16 cellular contexts compared by ENCODE assay signal in the genomic region with DNA sequence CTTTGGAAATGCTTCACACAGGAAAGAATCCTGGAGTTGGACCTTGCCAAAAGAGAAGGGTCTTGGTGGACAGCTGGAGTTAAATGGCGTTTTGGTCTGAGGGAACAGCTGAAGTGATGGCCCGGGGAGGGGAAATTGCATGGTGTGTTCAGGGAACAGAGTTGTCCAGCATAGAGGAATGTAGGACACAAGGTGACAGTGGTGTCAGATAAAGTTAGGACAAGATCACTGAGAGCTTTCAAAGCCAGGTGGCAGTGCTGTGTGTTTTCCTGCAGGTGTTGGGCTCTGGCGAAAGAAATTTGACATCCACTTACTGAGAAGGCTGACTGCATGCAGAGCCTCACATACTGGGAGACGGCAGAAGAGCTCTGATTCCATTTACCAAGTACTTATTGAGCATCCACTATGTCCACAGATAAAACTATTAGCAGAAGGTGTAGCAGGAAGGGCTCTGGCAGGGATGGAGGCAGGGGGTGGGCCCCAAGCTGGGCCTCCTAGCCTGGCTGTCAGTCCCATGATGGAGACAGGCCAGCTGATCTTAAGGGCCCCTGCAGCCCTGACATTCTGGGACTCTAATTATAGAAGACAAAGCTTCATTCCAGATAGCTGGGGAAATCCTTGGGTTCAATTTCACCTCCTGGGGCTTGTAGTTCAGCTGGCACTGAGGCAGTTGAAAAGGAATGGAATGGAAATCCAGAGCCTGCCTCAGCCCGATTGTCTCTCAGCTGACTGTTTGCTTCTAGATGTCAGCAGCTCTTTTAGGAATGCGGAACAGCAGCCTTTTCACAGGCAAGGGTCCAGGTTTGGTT.
DNase-seq lines count a peak whose midpoint lies in the region; ATAC-seq and TF ChIP-seq lines count a peak whose summit lies in the region.
"Had no signal": no experiment of that assay in that cellular context is flagged by ENCODE, and none has a peak within 500 bp of the region (broad histone marks: within the 10 kb centered on the region; RNA-seq: fewer than 3 reads in every experiment).

No MANE protein-coding gene starts in this region.

- ATAC-seq in activated CD8-positive, alpha-beta memory T cell treated with anti-CD3 and anti-CD28 coated beads, Interleukin-2, amount 10 ng/mL, durations not matched to agents 7 days and 5 days, result no peak
- ATAC-seq in T-cell (replicated peaks in 1 of 4), result no peak

- H3K9ac ChIP-seq in endodermal cell (ENCODE audit: extremely low read depth, low read length, poor library complexity, severe bottlenecking), result no peak overlapping the region
- no peak overlapping the region for H3K9ac ChIP-seq in liver (ENCODE audit: low read depth in 1 of 2, low read length in 2 of 2)
- no peak overlapping the region for H3K9ac ChIP-seq in subcutaneous abdominal adipose tissue (ENCODE audit: low read length in 5 of 5)

- H3K9me3 Mint-ChIP-seq in activated CD8-positive, alpha-beta memory T cell treated with anti-CD3 and anti-CD28 coated beads, Interleukin-2, amount 10 ng/mL, durations not matched to agents 7 days and 5 days (ENCODE audit: low read depth), result no peaks in the 10 kb centered on the region
- H3K9me3 Mint-ChIP-seq in endodermal cell (peaks cover 38% of the 10 kb centered on the region), T-cell (no peaks in the 10 kb centered on the region)
- no peaks in the 10 kb centered on the region for H3K9me3 Mint-ChIP-seq in activated naive CD4-positive, alpha-beta T cell treated with anti-CD3 and anti-CD28 coated beads, Interleukin-2, amount 10 ng/mL, durations not matched to agents 7 days and 5 days
- H3K9me3 Mint-ChIP-seq: activated CD4-positive, alpha-beta T cell treated with anti-CD3 and anti-CD28 coated beads, Interleukin-2, amount 10 ng/mL, durations not matched to agents 24 days and 14 days; T-helper 2 cell treated with Interferon-gamma antibody and Interleukin-4, amounts not matched to agents 5 μg/mL and 100 μg/mL, for 36 hours had no signal

- CTCF ChIA-PET in activated CD8-positive, alpha-beta memory T cell treated with anti-CD3 and anti-CD28 coated beads, Interleukin-2, amount 10 ng/mL, durations not matched to agents 7 days and 5 days (lab: Charles Lee), result no interaction called here
- CTCF ChIA-PET in T-cell (lab: Charles Lee), result no interaction called here
- CTCF ChIA-PET in activated naive CD4-positive, alpha-beta T cell treated with anti-CD3 and anti-CD28 coated beads, Interleukin-2, amount 10 ng/mL, durations not matched to agents 7 days and 5 days (lab: Charles Lee), result no interaction called here

- no peaks in the 10 kb centered on the region for H3K27me3 ChIP-seq in endodermal cell (ENCODE audit: control insufficient read depth, insufficient read depth, low read length, poor library complexity, severe bottlenecking)
- H3K27me3 ChIP-seq in liver (ENCODE audit: control insufficient read depth in 4 of 4, insufficient read depth in 4 of 4, low read length in 3 of 4), result no peaks in the 10 kb centered on the region
- H3K27me3 ChIP-seq in subcutaneous abdominal adipose tissue (ENCODE audit: control insufficient read depth in 5 of 5, insufficient read depth in 4 of 5, low read length in 5 of 5), result peaks cover 0 to 10% (median 0%) of the 10 kb centered on the region in 5 donors
- H3K27me3 ChIP-seq in transverse colon, result no peaks in the 10 kb centered on the region
- H3K27me3 ChIP-seq: testis had no signal

- H3K27ac ChIP-seq in endodermal cell (ENCODE audit: low read depth, low read length), result no peak overlapping the region
- no peak overlapping the region for H3K27ac ChIP-seq in liver (ENCODE audit: low read depth in 1 of 2, low read length in 2 of 2)
- H3K27ac ChIP-seq in subcutaneous abdominal adipose tissue (ENCODE audit: low read depth, low read length), result peak overlapping the region; percentile 3
- no peak overlapping the region for H3K27ac ChIP-seq in transverse colon
- H3K27ac ChIP-seq: testis had no signal

- DNase-seq in activated CD8-positive, alpha-beta memory T cell treated with anti-CD3 and anti-CD28 coated beads, Interleukin-2, amount 10 ng/mL, durations not matched to agents 7 days and 5 days, result peak; percentile 8
- no peak for DNase-seq in activated CD8-positive, alpha-beta memory T cell treated with anti-CD3 and anti-CD28 coated beads, Interleukin-2, amount 50 U/mL, for 48 hours
- DNase-seq in endodermal cell (peak; percentile 62), transverse colon (no peak), T-cell (no peak)
- DNase-seq in activated naive CD4-positive, alpha-beta T cell treated with anti-CD3 and anti-CD28 coated beads, Interleukin-2, amount 10 ng/mL, durations not matched to agents 7 days and 5 days, result no peak
- DNase-seq: activated CD4-positive, alpha-beta T cell treated with anti-CD3 and anti-CD28 coated beads, Interleukin-2, amount 10 ng/mL, durations not matched to agents 24 days and 14 days; anterior cingulate cortex; DMS 273 treated with DMSO at 0.1 percent for 48 hours; NCI-H1417; stimulated activated CD4-positive, alpha-beta T cell treated with anti-CD3 and anti-CD28 coated beads, Interleukin-12 subunit alpha, Interleukin-12 subunit beta, amount 100 ng/mL, for 4 hours; testis had no signal

- H3K9me3 ChIP-seq in endodermal cell (ENCODE audit: control insufficient read depth, low read length), result no peaks in the 10 kb centered on the region
- no peaks in the 10 kb centered on the region for H3K9me3 ChIP-seq in liver (ENCODE audit: control insufficient read depth in 4 of 4, low read length in 3 of 4)
- H3K9me3 ChIP-seq in subcutaneous abdominal adipose tissue (ENCODE audit: control insufficient read depth in 5 of 5, low read length in 5 of 5), result no peaks in the 10 kb centered on the region
- H3K9me3 ChIP-seq in transverse colon, result no peaks in the 10 kb centered on the region
- H3K9me3 ChIP-seq: testis had no signal

- H3K36me3 ChIP-seq in endodermal cell (ENCODE audit: control insufficient read depth, insufficient read depth, low read length), result no peaks in the 10 kb centered on the region
- H3K36me3 ChIP-seq in liver (ENCODE audit: control insufficient read depth in 4 of 4, insufficient read depth in 3 of 4, low read depth in 1 of 4, low read length in 3 of 4), result no peaks in the 10 kb centered on the region
- no peaks in the 10 kb centered on the region for H3K36me3 ChIP-seq in subcutaneous abdominal adipose tissue (ENCODE audit: control insufficient read depth in 5 of 5, insufficient read depth in 5 of 5, low read length in 5 of 5)
- no peaks in the 10 kb centered on the region for H3K36me3 ChIP-seq in transverse colon

- TF ChIP-seq POLR2A in transverse colon (IDR thresholded peaks at IDR 0.05), result no peak

- peaks cover 8% of the 10 kb centered on the region for H3K27me3 Mint-ChIP-seq in activated CD8-positive, alpha-beta memory T cell treated with anti-CD3 and anti-CD28 coated beads, Interleukin-2, amount 10 ng/mL, durations not matched to agents 7 days and 5 days
- H3K27me3 Mint-ChIP-seq in endodermal cell (ENCODE audit: insufficient read depth), result no peaks in the 10 kb centered on the region
- H3K27me3 Mint-ChIP-seq in T-cell, result peaks cover 0 to 12% of the 10 kb centered on the region in 2 donors
- H3K27me3 Mint-ChIP-seq in activated naive CD4-positive, alpha-beta T cell treated with anti-CD3 and anti-CD28 coated beads, Interleukin-2, amount 10 ng/mL, durations not matched to agents 7 days and 5 days, result peaks cover 4% of the 10 kb centered on the region

- H3K27ac Mint-ChIP-seq in activated CD8-positive, alpha-beta memory T cell treated with anti-CD3 and anti-CD28 coated beads, Interleukin-2, amount 10 ng/mL, durations not matched to agents 7 days and 5 days, result no peak overlapping the region
- H3K27ac Mint-ChIP-seq in endodermal cell (no peak overlapping the region), T-cell (no peak overlapping the region)
- H3K27ac Mint-ChIP-seq in activated naive CD4-positive, alpha-beta T cell treated with anti-CD3 and anti-CD28 coated beads, Interleukin-2, amount 10 ng/mL, durations not matched to agents 7 days and 5 days, result no peak overlapping the region
- H3K27ac Mint-ChIP-seq: activated CD4-positive, alpha-beta T cell treated with anti-CD3 and anti-CD28 coated beads, Interleukin-2, amount 10 ng/mL, durations not matched to agents 24 days and 14 days; T-helper 2 cell treated with Interferon-gamma antibody and Interleukin-4, amounts not matched to agents 5 μg/mL and 100 μg/mL, for 36 hours had no signal

- intact Hi-C loops in transverse colon (cut with DNase I; ENCODE audit: low total_unique reads), result no loop called here

- H3K4me1 Mint-ChIP-seq in activated CD8-positive, alpha-beta memory T cell treated with anti-CD3 and anti-CD28 coated beads, Interleukin-2, amount 10 ng/mL, durations not matched to agents 7 days and 5 days, result peaks cover 2% of the 10 kb centered on the region
- H3K4me1 Mint-ChIP-seq in endodermal cell (peaks cover 4% of the 10 kb centered on the region), T-cell (no peaks in the 10 kb centered on the region)
- no peaks in the 10 kb centered on the region for H3K4me1 Mint-ChIP-seq in activated naive CD4-positive, alpha-beta T cell treated with anti-CD3 and anti-CD28 coated beads, Interleukin-2, amount 10 ng/mL, durations not matched to agents 7 days and 5 days
- H3K4me1 Mint-ChIP-seq: activated CD4-positive, alpha-beta T cell treated with anti-CD3 and anti-CD28 coated beads, Interleukin-2, amount 10 ng/mL, durations not matched to agents 24 days and 14 days; neural crest cell had no signal

- H3K4me3 Mint-ChIP-seq in activated CD8-positive, alpha-beta memory T cell treated with anti-CD3 and anti-CD28 coated beads, Interleukin-2, amount 10 ng/mL, durations not matched to agents 7 days and 5 days, result no peak overlapping the region
- H3K4me3 Mint-ChIP-seq in endodermal cell (no peak overlapping the region), T-cell (no peak overlapping the region)
- no peak overlapping the region for H3K4me3 Mint-ChIP-seq in activated naive CD4-positive, alpha-beta T cell treated with anti-CD3 and anti-CD28 coated beads, Interleukin-2, amount 10 ng/mL, durations not matched to agents 7 days and 5 days
- H3K4me3 Mint-ChIP-seq: activated CD4-positive, alpha-beta T cell treated with anti-CD3 and anti-CD28 coated beads, Interleukin-2, amount 10 ng/mL, durations not matched to agents 24 days and 14 days; neural crest cell; T-helper 2 cell treated with Interferon-gamma antibody and Interleukin-4, amounts not matched to agents 5 μg/mL and 100 μg/mL, for 36 hours had no signal

- WGBS in endodermal cell (ENCODE audit: insufficient coverage in 1 of 2, insufficient read length in 1 of 2), 2 experiments, result 75% methylated on average over 6 of the region's 6 CpGs; no CpG with 5 or more reads in 1 of the 2 experiments
- 55% methylated on average over 6 of the region's 6 CpGs for WGBS in liver
- WGBS in transverse colon (ENCODE audit: low coverage in 1 of 2), 2 donors, result 63 to 80% methylated on average over 1 to 6 of the region's 6 CpGs

- H3K36me3 Mint-ChIP-seq in activated CD8-positive, alpha-beta memory T cell treated with anti-CD3 and anti-CD28 coated beads, Interleukin-2, amount 10 ng/mL, durations not matched to agents 7 days and 5 days, result no peaks in the 10 kb centered on the region
- H3K36me3 Mint-ChIP-seq in endodermal cell (ENCODE audit: low read depth), result no peaks in the 10 kb centered on the region
- no peaks in the 10 kb centered on the region for H3K36me3 Mint-ChIP-seq in T-cell
- H3K36me3 Mint-ChIP-seq in activated naive CD4-positive, alpha-beta T cell treated with anti-CD3 and anti-CD28 coated beads, Interleukin-2, amount 10 ng/mL, durations not matched to agents 7 days and 5 days, result no peaks in the 10 kb centered on the region

- no peak for TF ChIP-seq EP300 in transverse colon (IDR thresholded peaks at IDR 0.05; ENCODE audit: low read depth)

- H3K4me1 ChIP-seq in endodermal cell (ENCODE audit: control insufficient read depth, insufficient read depth, low read length) (no peaks in the 10 kb centered on the region), liver (ENCODE audit: control insufficient read depth in 4 of 4, insufficient read depth in 4 of 4, low read length in 3 of 4) (peaks cover 0 to 4% (median 0%) of the 10 kb centered on the region in 4 donors), subcutaneous abdominal adipose tissue (ENCODE audit: control insufficient read depth in 5 of 5, insufficient read depth in 5 of 5, low read length in 5 of 5) (peaks cover 2 to 25% (median 20%) of the 10 kb centered on the region in 5 donors), transverse colon (no peaks in the 10 kb centered on the region)
- H3K4me1 ChIP-seq: testis had no signal

- in situ Hi-C loops in transverse colon (cut with MboI; ENCODE audit: low pct_ligation_motif_present in 1 of 4, low pct_unique_long_range_greater_than_20kb in 1 of 4, low sequenced_read_pairs in 3 of 4), result loop anchor here in 1 of 4 donors (25.0 kb wide), 1 partner anchor 99 kb away; no protein-coding TSS in a partner anchor

- POLR2A ChIA-PET in T-cell (lab: Charles Lee), result interaction anchor here in 1 of 2 donors (0.6 kb wide), 1 partner anchor 251 kb away, joined by 5 read pairs; no protein-coding TSS in a partner anchor

- TF ChIP-seq CTCF in endodermal cell (conservative IDR thresholded peaks at IDR 0.05) (peak; percentile 57), liver (IDR thresholded peaks at IDR 0.05; ENCODE audit: low read depth, low read length, missing input control) (peak; percentile 37), transverse colon (IDR thresholded peaks at IDR 0.05) (no peak)

- H3K4me3 ChIP-seq in endodermal cell (ENCODE audit: low read length) (no peak overlapping the region), liver (ENCODE audit: low read depth in 1 of 3, low read length in 3 of 3) (no peak overlapping the region), subcutaneous abdominal adipose tissue (ENCODE audit: low read depth in 1 of 5, low read length in 5 of 5) (no peak overlapping the region), transverse colon (no peak overlapping the region)
- H3K4me3 ChIP-seq: testis had no signal

- TF ChIP-seq RAD21 in liver (IDR thresholded peaks at IDR 0.05), result peak; percentile 77 to 81

Comparison
In these comparisons a context has a peak if more than half of its experiments do, and no peak if none do; other contexts are left out.
1. DNase-seq: peak in activated CD8-positive, alpha-beta memory T cell treated with anti-CD3 and anti-CD28 coated beads, Interleukin-2, amount 10 ng/mL, durations not matched to agents 7 days and 5 days (single experiment) and endodermal cell (single experiment); none in activated CD8-positive, alpha-beta memory T cell treated with anti-CD3 and anti-CD28 coated beads, Interleukin-2, amount 50 U/mL, for 48 hours (single experiment), transverse colon (single experiment), T-cell (0 of 34) and activated naive CD4-positive, alpha-beta T cell treated with anti-CD3 and anti-CD28 coated beads, Interleukin-2, amount 10 ng/mL, durations not matched to agents 7 days and 5 days (single experiment).
2. CTCF ChIP-seq: peak in endodermal cell (single experiment) and liver (single experiment); none in transverse colon (0 of 5).